8 cellular contexts compared by ENCODE assay signal in the genomic region with DNA sequence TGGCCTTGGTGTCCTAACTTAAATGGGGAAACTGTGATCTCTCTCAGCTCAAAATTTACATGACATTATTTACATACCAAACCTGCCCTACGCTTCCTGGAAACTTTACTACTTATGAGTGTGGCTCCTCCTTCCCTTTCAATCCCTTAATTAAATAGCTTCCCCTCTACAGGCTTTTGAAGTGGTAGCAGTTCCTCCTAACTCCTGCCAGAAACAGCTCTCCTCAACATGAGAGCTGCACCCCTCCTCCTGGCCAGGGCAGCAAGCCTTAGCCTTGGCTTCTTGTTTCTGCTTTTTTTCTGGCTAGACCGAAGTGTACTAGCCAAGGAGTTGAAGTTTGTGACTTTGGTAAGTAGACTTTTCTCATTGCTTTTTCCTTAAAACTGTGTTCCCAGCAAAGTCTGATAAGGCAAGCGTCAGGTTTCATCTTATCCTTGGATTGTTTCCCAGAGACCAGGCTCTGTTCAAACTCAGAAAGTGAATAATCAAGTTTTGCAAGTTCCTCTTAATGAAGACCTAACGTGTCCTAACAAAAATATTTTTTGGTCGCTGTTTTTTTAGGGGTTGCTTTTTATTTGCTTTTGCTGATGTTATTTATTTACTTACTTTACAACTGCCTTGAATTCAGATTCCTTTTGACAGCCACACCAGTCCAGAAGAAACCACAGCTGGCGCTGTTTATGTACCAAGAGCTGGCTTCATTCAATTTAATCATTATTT. TPM values are rescaled to one million over a fixed set of nuclear protein-coding genes. Genes with fewer than 3 reads are reported as not detected.
DNase-seq lines count a peak whose midpoint lies in the region; ATAC-seq and TF ChIP-seq lines count a peak whose summit lies in the region.

A gene with protein sequence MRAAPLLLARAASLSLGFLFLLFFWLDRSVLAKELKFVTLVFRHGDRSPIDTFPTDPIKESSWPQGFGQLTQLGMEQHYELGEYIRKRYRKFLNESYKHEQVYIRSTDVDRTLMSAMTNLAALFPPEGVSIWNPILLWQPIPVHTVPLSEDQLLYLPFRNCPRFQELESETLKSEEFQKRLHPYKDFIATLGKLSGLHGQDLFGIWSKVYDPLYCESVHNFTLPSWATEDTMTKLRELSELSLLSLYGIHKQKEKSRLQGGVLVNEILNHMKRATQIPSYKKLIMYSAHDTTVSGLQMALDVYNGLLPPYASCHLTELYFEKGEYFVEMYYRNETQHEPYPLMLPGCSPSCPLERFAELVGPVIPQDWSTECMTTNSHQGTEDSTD (plus strand): TSS at position 179 of the 720 bp plus-strand sequence. CDS start 50 bp downstream, at position 229.

- H3K4me3 Mint-ChIP-seq in T-helper 2 cell treated with Interferon-gamma antibody and Interleukin-4, amounts not matched to agents 5 μg/mL and 100 μg/mL, for 36 hours: no peak within 1 kb of the TSS

- H3K9me3 Mint-ChIP-seq in T-helper 2 cell treated with Interferon-gamma antibody and Interleukin-4, amounts not matched to agents 5 μg/mL and 100 μg/mL, for 36 hours: no peaks in the 10 kb centered on the region

- H3K4me1 Mint-ChIP-seq in T-helper 2 cell treated with Interferon-gamma antibody and Interleukin-4, amounts not matched to agents 5 μg/mL and 100 μg/mL, for 36 hours (ENCODE audit: low read depth): no peaks in the 10 kb centered on the region

- ATAC-seq in HG02943 (IDR thresholded peaks at IDR 0.05; ENCODE audit: low read depth, unreplicated experiment): peak; percentile 59

- H3K27me3 Mint-ChIP-seq in T-helper 2 cell treated with Interferon-gamma antibody and Interleukin-4, amounts not matched to agents 5 μg/mL and 100 μg/mL, for 36 hours (ENCODE audit: low read depth): peaks cover 10% of the 10 kb centered on the region

- TF ChIP-seq CTCF in foreskin fibroblast (IDR thresholded peaks at IDR 0.05; ENCODE audit: low read depth, low read length) (no peak), BE2C (IDR thresholded peaks at IDR 0.05; ENCODE audit: low read depth, low read length) (no peak)

- H3K27me3 ChIP-seq in effector memory CD4-positive, alpha-beta T cell (replicated peaks; ENCODE audit: control insufficient read depth, insufficient read depth, low read length, poor library complexity, severe bottlenecking): no peaks in the 10 kb centered on the region
- no peaks in the 10 kb centered on the region for H3K27me3 ChIP-seq in BE2C

- no peaks in the 10 kb centered on the region for H3K36me3 Mint-ChIP-seq in T-helper 2 cell treated with Interferon-gamma antibody and Interleukin-4, amounts not matched to agents 5 μg/mL and 100 μg/mL, for 36 hours (ENCODE audit: low read depth)

- no peaks in the 10 kb centered on the region for H3K4me1 ChIP-seq in effector memory CD4-positive, alpha-beta T cell (ENCODE audit: control insufficient read depth, insufficient read depth, low read length, poor library complexity, severe bottlenecking)
- peaks cover 4% of the 10 kb centered on the region; the same call in 1 of the 2 replicates for H3K4me1 ChIP-seq in BE2C

- DNase-seq in DMS153 treated with DMSO at 0.1 percent for 48 hours (lab: John Stamatoyannopoulos, UW; ENCODE audit: unreplicated experiment) (peak; percentile 52), SIG-M5 (lab: John Stamatoyannopoulos, UW) (peak; percentile 89), foreskin fibroblast (peak; percentile 63 to 79), posterior vena cava (ENCODE audit: low spot score) (peak; percentile 83), BE2C (no peak)
- DNase-seq in T-helper 2 cell treated with Interferon-gamma antibody and Interleukin-4, amounts not matched to agents 5 μg/mL and 100 μg/mL, for 36 hours (ENCODE audit: low spot score): no peak
- DNase-seq in effector memory CD4-positive, alpha-beta T cell: no peak

- intact Hi-C loops in posterior vena cava (cut with DNase I): no loop called here

- no peak within 1 kb of the TSS for H3K27ac Mint-ChIP-seq in T-helper 2 cell treated with Interferon-gamma antibody and Interleukin-4, amounts not matched to agents 5 μg/mL and 100 μg/mL, for 36 hours

- no peaks in the 10 kb centered on the region for H3K9me3 ChIP-seq in effector memory CD4-positive, alpha-beta T cell (ENCODE audit: control insufficient read depth, low read length)
- H3K9me3 ChIP-seq in BE2C: no peaks in the 10 kb centered on the region

- H3K36me3 ChIP-seq in effector memory CD4-positive, alpha-beta T cell (ENCODE audit: control insufficient read depth, insufficient read depth, low read length): no peaks in the 10 kb centered on the region
- H3K36me3 ChIP-seq in BE2C: no peaks in the 10 kb centered on the region

- H3K4me3 ChIP-seq in foreskin fibroblast (ENCODE audit: low read depth in 1 of 2, low read length in 2 of 2): peak within 1 kb of the TSS; percentile 0 to 3
- no peak within 1 kb of the TSS for H3K4me3 ChIP-seq in effector memory CD4-positive, alpha-beta T cell (ENCODE audit: insufficient read depth, low read depth, low read length, poor library complexity, severe bottlenecking)
- no peak within 1 kb of the TSS for H3K4me3 ChIP-seq in BE2C (ENCODE audit: low read depth, low read length)

- no peak within 1 kb of the TSS for H3K27ac ChIP-seq in effector memory CD4-positive, alpha-beta T cell (ENCODE audit: insufficient read depth, low read length, poor library complexity, severe bottlenecking)

RNA-seq across cellular contexts. Expression of the gene that starts here (rescaled TPM):
- 1 to 10 TPM; 1.3 to 3.3 TPM for total RNA-seq in posterior vena cava
- not detected for polyA plus RNA-seq in BE2C (2012; ENCODE audit: insufficient read depth, insufficient read length, low read depth)

Comparison
In these comparisons a context has a peak if more than half of its experiments do, and no peak if none do; other contexts are left out.
1. DNase-seq: peak in DMS153 treated with DMSO at 0.1 percent for 48 hours (single experiment), SIG-M5 (single experiment), foreskin fibroblast (2 of 2) and posterior vena cava (single experiment); none in T-helper 2 cell treated with Interferon-gamma antibody and Interleukin-4, amounts not matched to agents 5 μg/mL and 100 μg/mL, for 36 hours (single experiment), effector memory CD4-positive, alpha-beta T cell (0 of 3) and BE2C (single experiment).
2. H3K4me3 ChIP-seq: peak in foreskin fibroblast (2 of 2); none in effector memory CD4-positive, alpha-beta T cell (single experiment) and BE2C (single experiment).